In the genomic region with DNA sequence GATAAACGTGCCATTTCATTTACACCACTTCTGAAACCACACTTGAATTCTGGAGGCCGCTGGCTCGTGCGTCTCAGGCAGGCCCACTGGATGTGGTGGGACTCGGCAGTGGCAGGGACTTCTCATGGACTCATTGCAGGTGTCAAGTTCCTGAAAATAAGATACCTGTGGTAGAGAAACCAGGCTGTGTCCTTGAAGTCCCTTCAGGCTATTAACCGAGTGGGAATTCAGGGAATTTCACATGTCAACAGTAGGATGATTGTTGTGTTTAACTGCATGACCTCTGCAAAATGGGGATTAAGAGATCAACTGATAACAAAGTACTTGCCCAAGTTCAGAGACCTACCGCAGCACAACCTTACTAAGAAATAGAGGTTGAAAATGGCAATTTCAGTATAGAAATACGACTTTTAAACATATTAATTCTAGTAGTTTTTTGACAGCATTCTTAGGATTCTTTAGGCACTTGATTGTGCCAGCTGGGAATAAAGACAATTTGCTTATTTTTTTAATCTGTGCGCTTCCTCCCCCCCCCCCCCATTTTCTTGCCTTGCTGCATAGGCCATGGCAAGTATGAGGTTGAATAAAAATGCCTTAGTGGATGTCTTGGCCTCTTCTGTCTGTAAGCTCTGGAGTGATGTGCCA, we compare ENCODE assay signal across 2 cellular contexts.
TF ChIP-seq lines count a peak whose summit lies in the region.

No MANE protein-coding gene starts in this region.

TF ChIP-seq in GM23338, 12 proteins besides CTCF, POLR2A, EP300 and RAD21 (continues in another document):
- TF ChIP-seq STAT1 (IDR thresholded peaks at IDR 0.05; ENCODE audit: unreplicated experiment), result no peak
- no peak for TF ChIP-seq EZH2 (IDR thresholded peaks at IDR 0.05; ENCODE audit: low read depth, unreplicated experiment)
- no peak for TF ChIP-seq EZH2phosphoT487 (IDR thresholded peaks at IDR 0.05; ENCODE audit: unreplicated experiment)
- TF ChIP-seq, protein P1, sequence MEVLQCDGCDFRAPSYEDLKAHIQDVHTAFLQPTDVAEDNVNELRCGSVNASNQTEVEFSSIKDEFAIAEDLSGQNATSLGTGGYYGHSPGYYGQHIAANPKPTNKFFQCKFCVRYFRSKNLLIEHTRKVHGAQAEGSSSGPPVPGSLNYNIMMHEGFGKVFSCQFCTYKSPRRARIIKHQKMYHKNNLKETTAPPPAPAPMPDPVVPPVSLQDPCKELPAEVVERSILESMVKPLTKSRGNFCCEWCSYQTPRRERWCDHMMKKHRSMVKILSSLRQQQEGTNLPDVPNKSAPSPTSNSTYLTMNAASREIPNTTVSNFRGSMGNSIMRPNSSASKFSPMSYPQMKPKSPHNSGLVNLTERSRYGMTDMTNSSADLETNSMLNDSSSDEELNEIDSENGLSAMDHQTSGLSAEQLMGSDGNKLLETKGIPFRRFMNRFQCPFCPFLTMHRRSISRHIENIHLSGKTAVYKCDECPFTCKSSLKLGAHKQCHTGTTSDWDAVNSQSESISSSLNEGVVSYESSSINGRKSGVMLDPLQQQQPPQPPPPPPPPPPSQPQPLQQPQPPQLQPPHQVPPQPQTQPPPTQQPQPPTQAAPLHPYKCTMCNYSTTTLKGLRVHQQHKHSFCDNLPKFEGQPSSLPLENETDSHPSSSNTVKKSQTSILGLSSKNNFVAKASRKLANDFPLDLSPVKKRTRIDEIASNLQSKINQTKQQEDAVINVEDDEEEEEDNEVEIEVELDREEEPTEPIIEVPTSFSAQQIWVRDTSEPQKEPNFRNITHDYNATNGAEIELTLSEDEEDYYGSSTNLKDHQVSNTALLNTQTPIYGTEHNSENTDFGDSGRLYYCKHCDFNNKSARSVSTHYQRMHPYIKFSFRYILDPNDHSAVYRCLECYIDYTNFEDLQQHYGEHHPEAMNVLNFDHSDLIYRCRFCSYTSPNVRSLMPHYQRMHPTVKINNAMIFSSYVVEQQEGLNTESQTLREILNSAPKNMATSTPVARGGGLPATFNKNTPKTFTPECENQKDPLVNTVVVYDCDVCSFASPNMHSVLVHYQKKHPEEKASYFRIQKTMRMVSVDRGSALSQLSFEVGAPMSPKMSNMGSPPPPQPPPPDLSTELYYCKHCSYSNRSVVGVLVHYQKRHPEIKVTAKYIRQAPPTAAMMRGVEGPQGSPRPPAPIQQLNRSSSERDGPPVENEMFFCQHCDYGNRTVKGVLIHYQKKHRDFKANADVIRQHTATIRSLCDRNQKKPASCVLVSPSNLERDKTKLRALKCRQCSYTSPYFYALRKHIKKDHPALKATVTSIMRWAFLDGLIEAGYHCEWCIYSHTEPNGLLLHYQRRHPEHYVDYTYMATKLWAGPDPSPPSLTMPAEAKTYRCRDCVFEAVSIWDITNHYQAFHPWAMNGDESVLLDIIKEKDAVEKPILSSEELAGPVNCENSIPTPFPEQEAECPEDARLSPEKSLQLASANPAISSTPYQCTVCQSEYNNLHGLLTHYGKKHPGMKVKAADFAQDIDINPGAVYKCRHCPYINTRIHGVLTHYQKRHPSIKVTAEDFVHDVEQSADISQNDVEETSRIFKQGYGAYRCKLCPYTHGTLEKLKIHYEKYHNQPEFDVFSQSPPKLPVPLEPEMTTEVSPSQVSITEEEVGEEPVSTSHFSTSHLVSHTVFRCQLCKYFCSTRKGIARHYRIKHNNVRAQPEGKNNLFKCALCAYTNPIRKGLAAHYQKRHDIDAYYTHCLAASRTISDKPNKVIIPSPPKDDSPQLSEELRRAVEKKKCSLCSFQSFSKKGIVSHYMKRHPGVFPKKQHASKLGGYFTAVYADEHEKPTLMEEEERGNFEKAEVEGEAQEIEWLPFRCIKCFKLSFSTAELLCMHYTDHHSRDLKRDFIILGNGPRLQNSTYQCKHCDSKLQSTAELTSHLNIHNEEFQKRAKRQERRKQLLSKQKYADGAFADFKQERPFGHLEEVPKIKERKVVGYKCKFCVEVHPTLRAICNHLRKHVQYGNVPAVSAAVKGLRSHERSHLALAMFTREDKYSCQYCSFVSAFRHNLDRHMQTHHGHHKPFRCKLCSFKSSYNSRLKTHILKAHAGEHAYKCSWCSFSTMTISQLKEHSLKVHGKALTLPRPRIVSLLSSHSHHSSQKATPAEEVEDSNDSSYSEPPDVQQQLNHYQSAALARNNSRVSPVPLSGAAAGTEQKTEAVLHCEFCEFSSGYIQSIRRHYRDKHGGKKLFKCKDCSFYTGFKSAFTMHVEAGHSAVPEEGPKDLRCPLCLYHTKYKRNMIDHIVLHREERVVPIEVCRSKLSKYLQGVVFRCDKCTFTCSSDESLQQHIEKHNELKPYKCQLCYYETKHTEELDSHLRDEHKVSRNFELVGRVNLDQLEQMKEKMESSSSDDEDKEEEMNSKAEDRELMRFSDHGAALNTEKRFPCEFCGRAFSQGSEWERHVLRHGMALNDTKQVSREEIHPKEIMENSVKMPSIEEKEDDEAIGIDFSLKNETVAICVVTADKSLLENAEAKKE (CRISPR knock-in tag; IDR thresholded peaks at IDR 0.05), result no peak
- TF ChIP-seq ZNF331 (CRISPR knock-in tag; IDR thresholded peaks at IDR 0.05; ENCODE audit: low read depth), result no peak
- TF ChIP-seq ZNF114 (CRISPR knock-in tag; IDR thresholded peaks at IDR 0.05), result no peak
- no peak for TF ChIP-seq POLR2AphosphoS5 (IDR thresholded peaks at IDR 0.05; ENCODE audit: low read depth)
- TF ChIP-seq, protein P2, sequence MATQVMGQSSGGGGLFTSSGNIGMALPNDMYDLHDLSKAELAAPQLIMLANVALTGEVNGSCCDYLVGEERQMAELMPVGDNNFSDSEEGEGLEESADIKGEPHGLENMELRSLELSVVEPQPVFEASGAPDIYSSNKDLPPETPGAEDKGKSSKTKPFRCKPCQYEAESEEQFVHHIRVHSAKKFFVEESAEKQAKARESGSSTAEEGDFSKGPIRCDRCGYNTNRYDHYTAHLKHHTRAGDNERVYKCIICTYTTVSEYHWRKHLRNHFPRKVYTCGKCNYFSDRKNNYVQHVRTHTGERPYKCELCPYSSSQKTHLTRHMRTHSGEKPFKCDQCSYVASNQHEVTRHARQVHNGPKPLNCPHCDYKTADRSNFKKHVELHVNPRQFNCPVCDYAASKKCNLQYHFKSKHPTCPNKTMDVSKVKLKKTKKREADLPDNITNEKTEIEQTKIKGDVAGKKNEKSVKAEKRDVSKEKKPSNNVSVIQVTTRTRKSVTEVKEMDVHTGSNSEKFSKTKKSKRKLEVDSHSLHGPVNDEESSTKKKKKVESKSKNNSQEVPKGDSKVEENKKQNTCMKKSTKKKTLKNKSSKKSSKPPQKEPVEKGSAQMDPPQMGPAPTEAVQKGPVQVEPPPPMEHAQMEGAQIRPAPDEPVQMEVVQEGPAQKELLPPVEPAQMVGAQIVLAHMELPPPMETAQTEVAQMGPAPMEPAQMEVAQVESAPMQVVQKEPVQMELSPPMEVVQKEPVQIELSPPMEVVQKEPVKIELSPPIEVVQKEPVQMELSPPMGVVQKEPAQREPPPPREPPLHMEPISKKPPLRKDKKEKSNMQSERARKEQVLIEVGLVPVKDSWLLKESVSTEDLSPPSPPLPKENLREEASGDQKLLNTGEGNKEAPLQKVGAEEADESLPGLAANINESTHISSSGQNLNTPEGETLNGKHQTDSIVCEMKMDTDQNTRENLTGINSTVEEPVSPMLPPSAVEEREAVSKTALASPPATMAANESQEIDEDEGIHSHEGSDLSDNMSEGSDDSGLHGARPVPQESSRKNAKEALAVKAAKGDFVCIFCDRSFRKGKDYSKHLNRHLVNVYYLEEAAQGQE (IDR thresholded peaks at IDR 0.05; ENCODE audit: unreplicated experiment), result no peak

TF ChIP-seq in K562, 482 proteins besides CTCF, POLR2A, EP300 and RAD21:
- peak; percentile 55 for TF ChIP-seq ESRRA (IDR thresholded peaks at IDR 0.05; ENCODE audit: borderline replicate concordance, low read depth)
- TF ChIP-seq RNF2 (IDR thresholded peaks at IDR 0.05), result no peak
- no peak for TF ChIP-seq TCF3 (CRISPR knock-in tag; IDR thresholded peaks at IDR 0.05)
- no peak for TF ChIP-seq MTA2 (IDR thresholded peaks at IDR 0.05; ENCODE audit: low read depth)
- TF ChIP-seq NR2C1 (IDR thresholded peaks at IDR 0.05), result no peak
- peak; percentile 24; the same call in 1 of the 2 replicates for TF ChIP-seq NR2C1 (tag; IDR thresholded peaks at IDR 0.05)
- no peak for TF ChIP-seq HDAC2 (IDR thresholded peaks at IDR 0.05)
- TF ChIP-seq JUNB (CRISPR knock-in tag; conservative IDR thresholded peaks at IDR 0.05), result no peak
- TF ChIP-seq, protein P3, sequence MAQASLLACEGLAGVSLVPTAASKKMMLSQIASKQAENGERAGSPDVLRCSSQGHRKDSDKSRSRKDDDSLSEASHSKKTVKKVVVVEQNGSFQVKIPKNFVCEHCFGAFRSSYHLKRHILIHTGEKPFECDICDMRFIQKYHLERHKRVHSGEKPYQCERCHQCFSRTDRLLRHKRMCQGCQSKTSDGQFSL (CRISPR knock-in tag; IDR thresholded peaks at IDR 0.05), result no peak
- TF ChIP-seq, protein P3 (tag; IDR thresholded peaks at IDR 0.05), result 0 out of 4 replicates have a peak, but pooled peaks of 1 of the 2 experiments have one; percentile 12
- no peak for TF ChIP-seq ESRRB (CRISPR knock-in tag; IDR thresholded peaks at IDR 0.05; ENCODE audit: borderline replicate concordance)
- TF ChIP-seq NEUROD1 (IDR thresholded peaks at IDR 0.05; ENCODE audit: borderline replicate concordance, low read depth, low read length, partially characterized antibody), result no peak
- TF ChIP-seq, protein P4, sequence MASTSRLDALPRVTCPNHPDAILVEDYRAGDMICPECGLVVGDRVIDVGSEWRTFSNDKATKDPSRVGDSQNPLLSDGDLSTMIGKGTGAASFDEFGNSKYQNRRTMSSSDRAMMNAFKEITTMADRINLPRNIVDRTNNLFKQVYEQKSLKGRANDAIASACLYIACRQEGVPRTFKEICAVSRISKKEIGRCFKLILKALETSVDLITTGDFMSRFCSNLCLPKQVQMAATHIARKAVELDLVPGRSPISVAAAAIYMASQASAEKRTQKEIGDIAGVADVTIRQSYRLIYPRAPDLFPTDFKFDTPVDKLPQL (IDR thresholded peaks at IDR 0.05; ENCODE audit: extremely low read depth, insufficient read length), result no peak
- 0 out of 2 replicates have a peak, but pooled peaks have one; percentile 12 for TF ChIP-seq SUPT5H (IDR thresholded peaks at IDR 0.05)
